In the genomic region with DNA sequence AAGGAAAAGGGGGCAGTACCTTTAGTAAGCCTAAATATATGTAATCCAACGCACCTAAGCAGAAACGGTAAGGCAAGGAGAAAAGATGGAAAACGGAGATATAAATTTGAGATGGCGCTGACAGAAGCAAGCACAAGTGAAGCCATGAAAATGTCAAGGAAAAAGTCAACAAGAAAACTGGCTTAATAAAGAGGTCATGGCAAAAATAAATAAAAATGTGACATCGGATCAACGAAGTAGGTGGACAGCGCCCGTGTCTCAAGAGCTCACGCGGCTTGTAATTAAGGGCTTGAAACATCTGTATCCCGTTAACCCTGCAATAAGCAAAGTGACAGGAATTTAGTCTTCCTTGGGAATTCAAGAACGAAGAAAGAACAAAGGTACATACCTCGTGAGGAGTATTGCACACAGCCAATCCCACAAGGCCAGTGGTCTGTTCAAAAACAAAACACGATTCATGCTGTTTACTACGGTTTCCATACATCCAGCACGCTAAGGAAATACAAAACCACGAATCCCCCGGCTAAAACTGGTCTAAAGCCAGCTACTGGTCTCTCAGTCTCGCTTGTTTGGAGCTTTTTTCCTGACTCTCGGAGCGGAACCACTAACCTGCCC, we compare ENCODE assay signal across 8 cellular contexts. TPM values are rescaled to one million over a fixed set of nuclear protein-coding genes. Genes with fewer than 3 reads are reported as not detected.
DNase-seq lines count a peak whose midpoint lies in the region; ATAC-seq and TF ChIP-seq lines count a peak whose summit lies in the region.

No MANE protein-coding gene starts in this region.

- peaks cover 0 to 27% (median 3%) of the 10 kb centered on the region in 11 experiments; a peak in 6 of 22 replicates for H4K20me1 ChIP-seq in BLaER1 treated with 17β-estradiol and CSF1 and Interleukin-3, amounts not matched to agents 10 nM and 100 nM

- in situ Hi-C loops in HAP-1 (cut with MboI; ENCODE audit: low sequenced_read_pairs), result no loop called here

- peaks cover 15% of the 10 kb centered on the region for H3K4me1 Mint-ChIP-seq in activated CD4-positive, alpha-beta memory T cell treated with anti-CD3 and anti-CD28 coated beads for 36 hours (ENCODE audit: low read depth)
- H3K4me1 Mint-ChIP-seq in immature natural killer cell, result peaks cover 10 to 14% of the 10 kb centered on the region in 2 donors

- H3K9ac ChIP-seq in BLaER1 treated with 17β-estradiol and CSF1 and Interleukin-3, amounts not matched to agents 10 nM and 100 nM, result peak overlapping the region; percentile 85 to 93 (median 90)

- peak overlapping the region; percentile 73 to 97 (median 88) for H3K4me2 ChIP-seq in BLaER1 treated with 17β-estradiol and CSF1 and Interleukin-3, amounts not matched to agents 10 nM and 100 nM

- peak in 1 of 2 experiments; percentile 7 for DNase-seq in HAP-1 (ENCODE audit: low spot score in 2 of 2)
- peak; percentile 15 for DNase-seq in RWPE1 (ENCODE audit: low spot score)
- DNase-seq in left ventricle myocardium superior, result no peak
- no peak for DNase-seq in stomach
- DNase-seq in activated CD4-positive, alpha-beta memory T cell treated with anti-CD3 and anti-CD28 coated beads for 36 hours, result no peak
- DNase-seq in immature natural killer cell, result no peak

- peaks cover 27 to 45% (median 33%) of the 10 kb centered on the region in 11 experiments for H3K36me3 ChIP-seq in BLaER1 treated with 17β-estradiol and CSF1 and Interleukin-3, amounts not matched to agents 10 nM and 100 nM
- H3K36me3 ChIP-seq in HAP-1 (replicated peaks), result peaks cover 20% of the 10 kb centered on the region
- H3K36me3 ChIP-seq in stomach, result peaks cover 0 to 24% (median 19%) of the 10 kb centered on the region in 4 donors

- H3K27ac Mint-ChIP-seq in activated CD4-positive, alpha-beta memory T cell treated with anti-CD3 and anti-CD28 coated beads for 36 hours, result no peak overlapping the region
- no peak overlapping the region for H3K27ac Mint-ChIP-seq in immature natural killer cell

- peak overlapping the region; percentile 83 to 99 (median 92) for H3K4me3 ChIP-seq in BLaER1 treated with 17β-estradiol and CSF1 and Interleukin-3, amounts not matched to agents 10 nM and 100 nM
- H3K4me3 ChIP-seq in HAP-1, result peak overlapping the region; percentile 76
- peak overlapping the region; percentile 73 to 86 (median 84) for H3K4me3 ChIP-seq in stomach

- H3K27me3 ChIP-seq in BLaER1 treated with 17β-estradiol and CSF1 and Interleukin-3, amounts not matched to agents 10 nM and 100 nM, result no peaks in the 10 kb centered on the region
- no peaks in the 10 kb centered on the region for H3K27me3 ChIP-seq in HAP-1 (ENCODE audit: low read depth)
- no peaks in the 10 kb centered on the region for H3K27me3 ChIP-seq in stomach

- no peak for TF ChIP-seq POLR2A in stomach (IDR thresholded peaks at IDR 0.05)

- intact Hi-C loops in left ventricle myocardium superior (cut with micrococcal nuclease), result no loop called here
- intact Hi-C loops in stomach (cut with DNase I; ENCODE audit: low total_unique reads), result no loop called here
- intact Hi-C loops in activated CD4-positive, alpha-beta memory T cell treated with anti-CD3 and anti-CD28 coated beads for 36 hours (cut with micrococcal nuclease), result loop anchor here (1.0 to 10.0 kb wide), 4 partner anchors 23 to 1368 kb away; a partner anchor contains a TSS

- ATAC-seq in left ventricle myocardium superior (peak; percentile 29), HG03342 (IDR thresholded peaks at IDR 0.05; ENCODE audit: unreplicated experiment) (no peak)

- H3K9me3 ChIP-seq in BLaER1 treated with 17β-estradiol and CSF1 and Interleukin-3, amounts not matched to agents 10 nM and 100 nM (replicated peaks in 1 of 11), result peaks cover 0 to 9% (median 0%) of the 10 kb centered on the region in 11 experiments; a peak in 4 of 22 replicates
- no peaks in the 10 kb centered on the region for H3K9me3 ChIP-seq in HAP-1
- H3K9me3 ChIP-seq in stomach, result no peaks in the 10 kb centered on the region

- WGBS in stomach, 5 donors, result 0 to 2% (median 1%) methylated on average over 20 to 21 of the region's 21 CpGs

- H3K4me1 ChIP-seq in BLaER1 treated with 17β-estradiol and CSF1 and Interleukin-3, amounts not matched to agents 10 nM and 100 nM, result peaks cover 15 to 33% (median 25%) of the 10 kb centered on the region in 10 experiments
- peaks cover 5% of the 10 kb centered on the region; the same call in 1 of the 2 replicates for H3K4me1 ChIP-seq in HAP-1
- peaks cover 19 to 44% (median 33%) of the 10 kb centered on the region in 4 donors for H3K4me1 ChIP-seq in stomach

- H3K4me3 Mint-ChIP-seq in activated CD4-positive, alpha-beta memory T cell treated with anti-CD3 and anti-CD28 coated beads for 36 hours, result no peak overlapping the region
- H3K4me3 Mint-ChIP-seq in immature natural killer cell, result no peak overlapping the region

- no peaks in the 10 kb centered on the region for H3K27me3 Mint-ChIP-seq in activated CD4-positive, alpha-beta memory T cell treated with anti-CD3 and anti-CD28 coated beads for 36 hours
- peaks cover 0 to 4% (median 4%) of the 10 kb centered on the region in 3 donors for H3K27me3 Mint-ChIP-seq in immature natural killer cell (ENCODE audit: low read depth in 3 of 3)

- peaks cover 5% of the 10 kb centered on the region for H3K9me3 Mint-ChIP-seq in activated CD4-positive, alpha-beta memory T cell treated with anti-CD3 and anti-CD28 coated beads for 36 hours
- H3K9me3 Mint-ChIP-seq in immature natural killer cell, result no peaks in the 10 kb centered on the region

- TF ChIP-seq CTCF in RWPE1 (conservative IDR thresholded peaks at IDR 0.05; ENCODE audit: low read depth) (no peak), stomach (IDR thresholded peaks at IDR 0.05) (no peak)

- POLR2A ChIA-PET in RWPE1 (lab: Yijun Ruan, JAX; ENCODE audit: low non-redundant PET), result interaction anchor here (0.6 kb wide), 1 partner anchor 173 kb away, joined by 3 read pairs; no protein-coding TSS in a partner anchor
- POLR2A ChIA-PET in activated CD4-positive, alpha-beta memory T cell treated with anti-CD3 and anti-CD28 coated beads for 36 hours (lab: Charles Lee), result interaction anchor here (1.1 to 1.6 kb wide), 2 partner anchors 22 to 23 kb away, joined by 3 to 4 read pairs; a partner anchor contains a TSS

- no peak for TF ChIP-seq EP300 in stomach (IDR thresholded peaks at IDR 0.05)

- H3K27ac ChIP-seq in BLaER1 treated with 17β-estradiol and CSF1 and Interleukin-3, amounts not matched to agents 10 nM and 100 nM, result peak overlapping the region; percentile 82 to 93 (median 88)
- H3K27ac ChIP-seq in RWPE1, result peak overlapping the region; percentile 85
- peak overlapping the region; percentile 85 to 95 (median 90) for H3K27ac ChIP-seq in stomach

- CTCF ChIA-PET in RWPE1 (lab: Yijun Ruan, JAX), result interaction anchor here (0.5 to 0.7 kb wide), 3 partner anchors 37 to 64 kb away, joined by 3 to 4 read pairs (median 3); no protein-coding TSS in a partner anchor
- CTCF ChIA-PET in activated CD4-positive, alpha-beta memory T cell treated with anti-CD3 and anti-CD28 coated beads for 36 hours (lab: Charles Lee), result interaction anchor here (1.3 to 2.5 kb wide), 2 partner anchors 23 to 63 kb away, joined by 3 to 13 read pairs; a partner anchor contains a TSS

- H3K36me3 Mint-ChIP-seq in activated CD4-positive, alpha-beta memory T cell treated with anti-CD3 and anti-CD28 coated beads for 36 hours, result peaks cover 14% of the 10 kb centered on the region
- peaks cover 5 to 8% (median 5%) of the 10 kb centered on the region in 3 donors for H3K36me3 Mint-ChIP-seq in immature natural killer cell

RNA-seq across cellular contexts. Expression of a gene that starts 0.5 kb away (rescaled TPM):
- total RNA-seq in left ventricle myocardium superior, result 389 TPM
- total RNA-seq in stomach, result 100 to 1,000 TPM in 2 of 5 donors, 10 to 100 TPM in 2, 1 to 10 TPM in 1; 1.2 to 133 (median 63.6) TPM
- polyA plus RNA-seq in stomach, result 100 to 1,000 TPM in 2 of 3 donors, 10 to 100 TPM in 1; 96.1 to 154 (median 120) TPM
- total RNA-seq in activated CD4-positive, alpha-beta memory T cell treated with anti-CD3 and anti-CD28 coated beads for 36 hours, result 10 to 100 TPM; 57.8 to 61.0 TPM
- 10 to 100 TPM; 80.9 to 99.4 (median 89.2) TPM for polyA plus RNA-seq in immature natural killer cell

RNA-seq across cellular contexts. Expression of a gene that starts 22.7 kb away (rescaled TPM):
- 0.32 TPM for total RNA-seq in left ventricle myocardium superior
- 1 to 10 TPM in 1 of 5 donors, under 1 TPM in 1, not detected in 3; 0.55 to 2.7 TPM for total RNA-seq in stomach
- under 1 TPM in 2 of 3 donors, not detected in 1; 0.05 to 0.12 TPM for polyA plus RNA-seq in stomach
- under 1 TPM in 1 of 2 experiments, not detected in 1; 0.10 TPM for total RNA-seq in activated CD4-positive, alpha-beta memory T cell treated with anti-CD3 and anti-CD28 coated beads for 36 hours
- polyA plus RNA-seq in immature natural killer cell, result not detected

RNA-seq across cellular contexts. Expression of a gene that starts 44.5 kb away (rescaled TPM):
- total RNA-seq in left ventricle myocardium superior (96.2 TPM), stomach (not detected)
- polyA plus RNA-seq in stomach (not detected), immature natural killer cell (not detected)
- not detected for total RNA-seq in activated CD4-positive, alpha-beta memory T cell treated with anti-CD3 and anti-CD28 coated beads for 36 hours

Comparison
In these comparisons a context has a peak if more than half of its experiments do, and no peak if none do; other contexts are left out.
1. RNA of a gene that starts 44.5 kb away (total RNA-seq): 96.2 TPM in left ventricle myocardium superior (single experiment); not detected in stomach and not detected in activated CD4-positive, alpha-beta memory T cell treated with anti-CD3 and anti-CD28 coated beads for 36 hours; every median in the first group is over 10 times any median in the second.
2. Peak in every context shown above with its lines, with median percentiles within 50 percentile points of each other: H3K27ac ChIP-seq and H3K4me3 ChIP-seq.